ENCODE assay signal across 23 cellular contexts in the genomic region with DNA sequence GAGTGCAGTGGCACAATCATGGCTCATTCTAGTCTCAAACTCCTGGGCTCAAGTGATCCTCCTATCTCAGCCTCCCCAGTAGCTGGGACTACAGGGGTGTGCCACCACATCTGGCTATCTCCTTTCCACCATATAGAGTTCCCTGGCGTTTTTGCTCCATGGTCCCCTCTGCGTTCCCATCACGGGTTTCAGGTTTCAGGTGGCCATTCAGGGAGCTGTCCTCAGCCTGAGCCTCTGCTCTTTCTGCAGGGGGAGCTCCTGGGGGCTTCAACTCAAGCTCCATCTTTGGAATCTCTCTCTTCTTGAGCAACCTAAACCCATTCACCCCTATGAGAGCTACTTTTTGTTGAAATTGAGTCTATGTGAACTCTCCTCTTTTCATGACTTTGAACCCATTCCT. TPM values are rescaled to one million over a fixed set of nuclear protein-coding genes. Genes with fewer than 3 reads are reported as not detected.
DNase-seq lines count a peak whose midpoint lies in the region; ATAC-seq and TF ChIP-seq lines count a peak whose summit lies in the region.
"Had no signal": no experiment of that assay in that cellular context is flagged by ENCODE, and none has a peak within 500 bp of the region (broad histone marks: within the 10 kb centered on the region; RNA-seq: fewer than 3 reads in every experiment).

No MANE protein-coding gene starts in this region.

- H4K20me1 ChIP-seq in GM23338 (replicated peaks; ENCODE audit: insufficient read depth), result no peaks in the 10 kb centered on the region
- H4K20me1 ChIP-seq: BLaER1 treated with 17β-estradiol and CSF1 and Interleukin-3, amounts not matched to agents 10 nM and 100 nM had no signal

- H3K4me1 ChIP-seq in GM23338 (ENCODE audit: insufficient read depth), result peaks cover 12% of the 10 kb centered on the region; the same call in 1 of the 2 replicates

- H2AFZ ChIP-seq in GM23338, result no peak overlapping the region

- no peak overlapping the region for H3K4me3 ChIP-seq in GM23338
- H3K4me3 ChIP-seq: BLaER1 treated with 17β-estradiol and CSF1 and Interleukin-3, amounts not matched to agents 10 nM and 100 nM had no signal

- H3K4me3 Mint-ChIP-seq in GM23338 (no peak overlapping the region), T-helper 17 cell (no peak overlapping the region)
- H3K4me3 Mint-ChIP-seq: CD4-positive, alpha-beta T cell; H9; HFFc6; IgD-negative memory B cell; T-cell had no signal

- H3K4me1 Mint-ChIP-seq in GM23338 (peaks cover 13% of the 10 kb centered on the region), T-helper 17 cell (peaks cover 2% of the 10 kb centered on the region)

- H3K36me3 Mint-ChIP-seq in GM23338 (ENCODE audit: low read depth) (no peaks in the 10 kb centered on the region; the same call in 2 of the 3 replicates), T-helper 17 cell (ENCODE audit: low read depth) (peaks cover 4% of the 10 kb centered on the region)
- H3K36me3 Mint-ChIP-seq: IgD-negative memory B cell, T-cell had no signal

- ATAC-seq in GM23338 (peak; percentile 32; the same call in 2 of the 3 replicates), T-helper 17 cell (no peak), GM19324 (IDR thresholded peaks at IDR 0.05; ENCODE audit: low FRiP score, unreplicated experiment) (no peak)
- no peak for ATAC-seq in stimulated activated naive CD8-positive, alpha-beta T cell treated with anti-CD3 and anti-CD28 coated beads, Interleukin-15, Interleukin-2, amounts not matched to agents 100 U/mL and 50 U/mL, for 24 hours
- ATAC-seq: T-cell had no signal

- no peaks in the 10 kb centered on the region for H3K9me3 Mint-ChIP-seq in GM23338
- H3K9me3 Mint-ChIP-seq: CD4-positive, alpha-beta T cell; H9; HFFc6; IgD-negative memory B cell; T-cell had no signal

- no peaks in the 10 kb centered on the region for H3K27me3 ChIP-seq in GM23338 (ENCODE audit: insufficient read depth)

- H3K36me3 ChIP-seq in GM23338 (ENCODE audit: insufficient read depth), result no peaks in the 10 kb centered on the region
- H3K36me3 ChIP-seq: BLaER1 treated with 17β-estradiol and CSF1 and Interleukin-3, amounts not matched to agents 10 nM and 100 nM had no signal

- H3K27ac ChIP-seq in GM23338 (ENCODE audit: low read depth), result no peak overlapping the region
- H3K27ac ChIP-seq: BLaER1 treated with 17β-estradiol and CSF1 and Interleukin-3, amounts not matched to agents 10 nM and 100 nM; KMS-11 had no signal

- no peaks in the 10 kb centered on the region for H3F3A ChIP-seq in GM23338 (replicated peaks; ENCODE audit: low read depth)

- peak; percentile 3 for DNase-seq in GM10266 (ENCODE audit: extremely low spot score)
- peak; percentile 27 for DNase-seq in GM23338 (ENCODE audit: low spot score)
- DNase-seq in T-helper 17 cell, result no peak
- peak; percentile 42 for DNase-seq in iPS-NIHi7 (ENCODE audit: extremely low spot score)
- no peak for DNase-seq in NOMO-1 treated with DMSO at 0.1 percent for 48 hours (lab: John Stamatoyannopoulos, UW; ENCODE audit: unreplicated experiment)
- DNase-seq in dedifferentiated amniotic fluid mesenchymal stem cell (ENCODE audit: extremely low spot score), result no peak
- no peak for DNase-seq in stimulated activated naive CD8-positive, alpha-beta T cell treated with anti-CD3 and anti-CD28 coated beads, Interleukin-15, Interleukin-2, amounts not matched to agents 100 U/mL and 50 U/mL, for 24 hours
- DNase-seq: AML-193; CD4-positive, alpha-beta T cell; H9; HFFc6; MM.1S; NCI-H1417 treated with DMSO at 0.1 percent for 48 hours; NCI-H1694 treated with DMSO at 0.1 percent for 48 hours; NCI-H2081 treated with DMSO at 0.1 percent for 48 hours; NCI-H2171 treated with DMSO at 0.1 percent for 48 hours; NCI-H345; T-cell had no signal

- H3K27me3 Mint-ChIP-seq in GM23338 (ENCODE audit: insufficient read depth, low read depth, poor library complexity) (peaks cover 6% of the 10 kb centered on the region), T-helper 17 cell (peaks cover 79% of the 10 kb centered on the region)

- TF ChIP-seq CTCF in GM10266 (IDR thresholded peaks at IDR 0.05; ENCODE audit: control insufficient read depth, insufficient read depth, low read depth, missing control alignments) (no peak), GM23338 (conservative IDR thresholded peaks at IDR 0.05; ENCODE audit: low read depth in 2 of 2) (0 out of 4 replicates have a peak, but pooled peaks of 1 of the 2 experiments have one; percentile 6)

- H3K9me2 ChIP-seq in GM23338 (ENCODE audit: insufficient read depth), result no peaks in the 10 kb centered on the region

- H3K9me3 ChIP-seq in T-helper 17 cell (ENCODE audit: control insufficient read depth, low read length, poor library complexity, severe bottlenecking), result no peaks in the 10 kb centered on the region
- H3K9me3 ChIP-seq: BLaER1 treated with 17β-estradiol and CSF1 and Interleukin-3, amounts not matched to agents 10 nM and 100 nM had no signal

- H3K27ac Mint-ChIP-seq in GM23338 (no peak overlapping the region), T-helper 17 cell (peak overlapping the region; percentile 87)
- H3K27ac Mint-ChIP-seq: CD4-positive, alpha-beta T cell; H9; HFFc6; IgD-negative memory B cell; T-cell had no signal

- peak overlapping the region; percentile 62 for H3K4me2 ChIP-seq in GM23338
- H3K4me2 ChIP-seq: BLaER1 treated with 17β-estradiol and CSF1 and Interleukin-3, amounts not matched to agents 10 nM and 100 nM; KMS-11 had no signal

- H3K79me2 ChIP-seq in GM23338 (replicated peaks; ENCODE audit: insufficient read depth), result no peaks in the 10 kb centered on the region

TF ChIP-seq in GM23338, 12 proteins besides CTCF, POLR2A, EP300 and RAD21 (continues in another document):
- TF ChIP-seq EZH2phosphoT487 (IDR thresholded peaks at IDR 0.05; ENCODE audit: unreplicated experiment), result no peak
- no peak for TF ChIP-seq CREB1 (CRISPR knock-in tag; IDR thresholded peaks at IDR 0.05; ENCODE audit: low read depth)
- no peak for TF ChIP-seq POLR2AphosphoS5 (IDR thresholded peaks at IDR 0.05; ENCODE audit: low read depth)
- TF ChIP-seq STAT1 (IDR thresholded peaks at IDR 0.05; ENCODE audit: unreplicated experiment), result no peak
- TF ChIP-seq, protein P1, sequence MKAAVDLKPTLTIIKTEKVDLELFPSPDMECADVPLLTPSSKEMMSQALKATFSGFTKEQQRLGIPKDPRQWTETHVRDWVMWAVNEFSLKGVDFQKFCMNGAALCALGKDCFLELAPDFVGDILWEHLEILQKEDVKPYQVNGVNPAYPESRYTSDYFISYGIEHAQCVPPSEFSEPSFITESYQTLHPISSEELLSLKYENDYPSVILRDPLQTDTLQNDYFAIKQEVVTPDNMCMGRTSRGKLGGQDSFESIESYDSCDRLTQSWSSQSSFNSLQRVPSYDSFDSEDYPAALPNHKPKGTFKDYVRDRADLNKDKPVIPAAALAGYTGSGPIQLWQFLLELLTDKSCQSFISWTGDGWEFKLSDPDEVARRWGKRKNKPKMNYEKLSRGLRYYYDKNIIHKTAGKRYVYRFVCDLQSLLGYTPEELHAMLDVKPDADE (IDR thresholded peaks at IDR 0.05), result no peak
- no peak for TF ChIP-seq NANOG (IDR thresholded peaks at IDR 0.05; ENCODE audit: borderline replicate concordance)
- TF ChIP-seq, protein P2, sequence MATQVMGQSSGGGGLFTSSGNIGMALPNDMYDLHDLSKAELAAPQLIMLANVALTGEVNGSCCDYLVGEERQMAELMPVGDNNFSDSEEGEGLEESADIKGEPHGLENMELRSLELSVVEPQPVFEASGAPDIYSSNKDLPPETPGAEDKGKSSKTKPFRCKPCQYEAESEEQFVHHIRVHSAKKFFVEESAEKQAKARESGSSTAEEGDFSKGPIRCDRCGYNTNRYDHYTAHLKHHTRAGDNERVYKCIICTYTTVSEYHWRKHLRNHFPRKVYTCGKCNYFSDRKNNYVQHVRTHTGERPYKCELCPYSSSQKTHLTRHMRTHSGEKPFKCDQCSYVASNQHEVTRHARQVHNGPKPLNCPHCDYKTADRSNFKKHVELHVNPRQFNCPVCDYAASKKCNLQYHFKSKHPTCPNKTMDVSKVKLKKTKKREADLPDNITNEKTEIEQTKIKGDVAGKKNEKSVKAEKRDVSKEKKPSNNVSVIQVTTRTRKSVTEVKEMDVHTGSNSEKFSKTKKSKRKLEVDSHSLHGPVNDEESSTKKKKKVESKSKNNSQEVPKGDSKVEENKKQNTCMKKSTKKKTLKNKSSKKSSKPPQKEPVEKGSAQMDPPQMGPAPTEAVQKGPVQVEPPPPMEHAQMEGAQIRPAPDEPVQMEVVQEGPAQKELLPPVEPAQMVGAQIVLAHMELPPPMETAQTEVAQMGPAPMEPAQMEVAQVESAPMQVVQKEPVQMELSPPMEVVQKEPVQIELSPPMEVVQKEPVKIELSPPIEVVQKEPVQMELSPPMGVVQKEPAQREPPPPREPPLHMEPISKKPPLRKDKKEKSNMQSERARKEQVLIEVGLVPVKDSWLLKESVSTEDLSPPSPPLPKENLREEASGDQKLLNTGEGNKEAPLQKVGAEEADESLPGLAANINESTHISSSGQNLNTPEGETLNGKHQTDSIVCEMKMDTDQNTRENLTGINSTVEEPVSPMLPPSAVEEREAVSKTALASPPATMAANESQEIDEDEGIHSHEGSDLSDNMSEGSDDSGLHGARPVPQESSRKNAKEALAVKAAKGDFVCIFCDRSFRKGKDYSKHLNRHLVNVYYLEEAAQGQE (IDR thresholded peaks at IDR 0.05; ENCODE audit: unreplicated experiment), result no peak

RNA-seq across cellular contexts. Expression of a gene that starts 11.6 kb away (rescaled TPM):
- 0.12 and 0.66 TPM in 2 replicates for total RNA-seq in GM23338 (2014; rRNA removed; shearing (Covaris generic))
- polyA plus RNA-seq in GM23338 (2016; fragmentation: Nextera tagmentation; extraction: Ambion mirVana), result 0.66 and 0.80 TPM in 2 replicates
- total RNA-seq in T-helper 17 cell, result not detected
- total RNA-seq: CD4-positive, alpha-beta T cell; H9; HFFc6 had no signal
- polyA plus RNA-seq: AG04450, IgD-negative memory B cell had no signal

RNA-seq across cellular contexts. Expression of a gene that starts 21.3 kb away (rescaled TPM):
- 60.3 and 111 TPM in 2 replicates for total RNA-seq in GM23338 (2014; rRNA removed; shearing (Covaris generic))
- polyA plus RNA-seq in GM23338 (2016; fragmentation: Nextera tagmentation; extraction: Ambion mirVana), result 27.7 and 29.4 TPM in 2 replicates
- total RNA-seq in T-helper 17 cell, result 10 to 100 TPM; 22.0 to 30.2 TPM

RNA-seq across cellular contexts. Expression of a gene that starts 39.8 kb away (rescaled TPM):
- total RNA-seq in GM23338 (2014; rRNA removed; shearing (Covaris generic)), result 13.4 and 19.1 TPM in 2 replicates
- polyA plus RNA-seq in GM23338 (2016; fragmentation: Nextera tagmentation; extraction: Ambion mirVana), result 7.5 and 8.3 TPM in 2 replicates
- total RNA-seq in T-helper 17 cell, result 100 to 1,000 TPM in 1 of 2 donors, 10 to 100 TPM in 1; 79.2 to 133 TPM

Comparison
In these comparisons a context has a peak if more than half of its experiments do, and no peak if none do; other contexts are left out.
1. DNase-seq: peak in GM10266 (single experiment), GM23338 (single experiment) and iPS-NIHi7 (single experiment); none in T-helper 17 cell (0 of 3), NOMO-1 treated with DMSO at 0.1 percent for 48 hours (single experiment), dedifferentiated amniotic fluid mesenchymal stem cell (single experiment) and stimulated activated naive CD8-positive, alpha-beta T cell treated with anti-CD3 and anti-CD28 coated beads, Interleukin-15, Interleukin-2, amounts not matched to agents 100 U/mL and 50 U/mL, for 24 hours (single experiment).